11 cellular contexts compared by ENCODE assay signal in the genomic region with DNA sequence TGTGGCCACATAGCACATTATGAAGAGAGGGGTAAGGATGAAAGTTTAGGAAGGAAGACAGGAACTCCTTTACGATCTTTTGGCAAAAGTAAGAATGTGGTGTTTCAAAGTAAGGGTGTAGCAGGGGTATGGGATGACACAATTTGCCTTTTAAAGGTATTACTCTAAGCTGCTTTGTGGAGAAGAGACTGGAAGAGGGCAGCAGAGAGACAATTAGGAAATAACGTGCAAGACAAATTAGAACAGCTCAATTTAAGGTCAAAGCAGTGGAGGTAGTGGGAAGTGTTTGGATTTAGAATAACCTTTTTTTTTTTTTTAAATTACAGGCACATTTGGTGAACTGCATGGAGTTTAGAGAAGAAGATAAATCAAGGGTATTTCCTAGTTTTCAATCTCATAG.
A peak's percentile ranks its signal among the peaks of the same experiment; 100 is the strongest.
DNase-seq lines count a peak whose midpoint lies in the region; ATAC-seq and TF ChIP-seq lines count a peak whose summit lies in the region.
"Had no signal": no experiment of that assay in that cellular context is flagged by ENCODE, and none has a peak within 500 bp of the region (broad histone marks: within the 10 kb centered on the region; RNA-seq: fewer than 3 reads in every experiment).

No MANE protein-coding gene starts in this region.

- ATAC-seq in GM18520 (IDR thresholded peaks at IDR 0.05; ENCODE audit: unreplicated experiment) (no peak), GM18498 (IDR thresholded peaks at IDR 0.05; ENCODE audit: unreplicated experiment) (no peak)

- DNase-seq in GM03348 (ENCODE audit: low spot score): peak; percentile 54
- DNase-seq in NCI-H69 (lab: John Stamatoyannopoulos, UW): peak; percentile 25
- DNase-seq in endodermal cell: no peak
- DNase-seq in neural progenitor cell (ENCODE audit: low spot score): peak; percentile 14
- DNase-seq in activated CD4-positive, CD25-positive, alpha-beta regulatory T cell treated with anti-CD3 and anti-CD28 coated beads, Interleukin-2, amount 50 U/mL, for 72 hours: no peak
- DNase-seq in MG63: no peak
- DNase-seq: activated CD4-positive, alpha-beta T cell treated with anti-CD3 and anti-CD28 coated beads, Interleukin-2, amount 10 ng/mL, durations not matched to agents 24 days and 14 days; NCI-H1048 had no signal

- H2AFZ ChIP-seq in neural progenitor cell (replicated peaks): no peak overlapping the region

- H3K4me2 ChIP-seq in neural progenitor cell: no peak overlapping the region

- H3K27me3 Mint-ChIP-seq in endodermal cell (ENCODE audit: insufficient read depth) (no peaks in the 10 kb centered on the region), neural progenitor cell (ENCODE audit: insufficient read depth, low read depth) (peaks cover 2% of the 10 kb centered on the region)
- H3K27me3 Mint-ChIP-seq: activated CD4-positive, alpha-beta T cell treated with anti-CD3 and anti-CD28 coated beads, Interleukin-2, amount 10 ng/mL, durations not matched to agents 24 days and 14 days had no signal

- H3K36me3 Mint-ChIP-seq in endodermal cell (ENCODE audit: low read depth) (no peaks in the 10 kb centered on the region), neural progenitor cell (no peaks in the 10 kb centered on the region)
- H3K36me3 Mint-ChIP-seq: mesothelial cell of epicardium had no signal

- H3K9me3 Mint-ChIP-seq in endodermal cell (peaks cover 7% of the 10 kb centered on the region), neural progenitor cell (peaks cover 7% of the 10 kb centered on the region)
- H3K9me3 Mint-ChIP-seq: mesothelial cell of epicardium had no signal

- H3K79me2 ChIP-seq in neural progenitor cell (ENCODE audit: low read depth): no peaks in the 10 kb centered on the region

- H3K9ac ChIP-seq in endodermal cell (ENCODE audit: extremely low read depth, low read length, poor library complexity, severe bottlenecking) (no peak overlapping the region), neural progenitor cell (no peak overlapping the region)

- H3K9me3 ChIP-seq in endodermal cell (ENCODE audit: control insufficient read depth, low read length) (peaks cover 9% of the 10 kb centered on the region), neural progenitor cell (ENCODE audit: low read depth) (no peaks in the 10 kb centered on the region), MG63 (no peaks in the 10 kb centered on the region)

- H3K4me3 Mint-ChIP-seq in endodermal cell (no peak overlapping the region), neural progenitor cell (no peak overlapping the region)
- H3K4me3 Mint-ChIP-seq: activated CD4-positive, alpha-beta T cell treated with anti-CD3 and anti-CD28 coated beads, Interleukin-2, amount 10 ng/mL, durations not matched to agents 24 days and 14 days; mesothelial cell of epicardium had no signal

- peak; percentile 76 for TF ChIP-seq CTCF in endodermal cell (conservative IDR thresholded peaks at IDR 0.05)
- peak; percentile 46 for TF ChIP-seq CTCF in neural progenitor cell (IDR thresholded peaks at IDR 0.05)

- no peaks in the 10 kb centered on the region for H3F3A ChIP-seq in neural progenitor cell (ENCODE audit: low read depth)

- H3K27me3 ChIP-seq in endodermal cell (ENCODE audit: control insufficient read depth, insufficient read depth, low read length, poor library complexity, severe bottlenecking): no peaks in the 10 kb centered on the region
- no peaks in the 10 kb centered on the region for H3K27me3 ChIP-seq in neural progenitor cell
- H3K27me3 ChIP-seq in MG63: no peaks in the 10 kb centered on the region

- H3K4me3 ChIP-seq in endodermal cell (ENCODE audit: low read length) (no peak overlapping the region), neural progenitor cell (no peak overlapping the region), MG63 (no peak overlapping the region)

- H3K36me3 ChIP-seq in endodermal cell (ENCODE audit: control insufficient read depth, insufficient read depth, low read length): no peaks in the 10 kb centered on the region
- H3K36me3 ChIP-seq in neural progenitor cell: no peaks in the 10 kb centered on the region
- H3K36me3 ChIP-seq in MG63: no peaks in the 10 kb centered on the region

- H3K27ac Mint-ChIP-seq in endodermal cell (no peak overlapping the region), neural progenitor cell (no peak overlapping the region)
- H3K27ac Mint-ChIP-seq: activated CD4-positive, alpha-beta T cell treated with anti-CD3 and anti-CD28 coated beads, Interleukin-2, amount 10 ng/mL, durations not matched to agents 24 days and 14 days; mesothelial cell of epicardium had no signal

- H3K4me1 Mint-ChIP-seq in endodermal cell (no peaks in the 10 kb centered on the region), neural progenitor cell (no peaks in the 10 kb centered on the region)
- H3K4me1 Mint-ChIP-seq: activated CD4-positive, alpha-beta T cell treated with anti-CD3 and anti-CD28 coated beads, Interleukin-2, amount 10 ng/mL, durations not matched to agents 24 days and 14 days; mesothelial cell of epicardium had no signal

- no peaks in the 10 kb centered on the region for H4K20me1 ChIP-seq in neural progenitor cell (ENCODE audit: low read depth)

- no peak overlapping the region for H3K27ac ChIP-seq in endodermal cell (ENCODE audit: low read depth, low read length)
- no peak overlapping the region for H3K27ac ChIP-seq in neural progenitor cell

- 54 to 100% methylated on average over 1 to 2 of the region's 2 CpGs for WGBS in endodermal cell (ENCODE audit: insufficient coverage in 1 of 2, insufficient read length in 1 of 2), 2 experiments

- H3K4me1 ChIP-seq in endodermal cell (ENCODE audit: control insufficient read depth, insufficient read depth, low read length) (no peaks in the 10 kb centered on the region), neural progenitor cell (no peaks in the 10 kb centered on the region)

Comparison
In these comparisons a context has a peak if more than half of its experiments do, and no peak if none do; other contexts are left out.
1. DNase-seq: peak in GM03348 (single experiment), NCI-H69 (single experiment) and neural progenitor cell (single experiment); none in endodermal cell (single experiment), activated CD4-positive, CD25-positive, alpha-beta regulatory T cell treated with anti-CD3 and anti-CD28 coated beads, Interleukin-2, amount 50 U/mL, for 72 hours (single experiment) and MG63 (single experiment).